8 cellular contexts compared by ENCODE assay signal in genomic region chr10:73781879-73782748, GRCh38. TPM values are rescaled to one million over a fixed set of nuclear protein-coding genes. Genes with fewer than 3 reads are reported as not detected.
DNase-seq lines count a peak whose midpoint lies in the region; ATAC-seq and TF ChIP-seq lines count a peak whose summit lies in the region.

TSS of gene CHCHD1 (plus strand) at chr10:73782048. CDS start at chr10:73782076, 28 bp downstream.

- peak; percentile 72 to 77 for ATAC-seq in left cardiac atrium
- ATAC-seq in upper lobe of right lung = peak; percentile 88

- peak within 1 kb of the TSS; percentile 91 for H3K4me3 ChIP-seq in upper lobe of right lung

- intact Hi-C loops in T-helper 1 cell treated with Interleukin-12 subunit alpha and Interleukin-12 subunit beta and Interleukin-4 antibody, amounts not matched to agents 30 ng/mL and 1 ng/mL, for 36 hours (cut with micrococcal nuclease) = loop anchor here (1.0 to 2.0 kb wide), 4 partner anchors 10 to 1329 kb away; partner anchors contain the start of genes ADK, AP3M1, NDST2 and SAMD8
- intact Hi-C loops in left cardiac atrium (cut with DNase I) = no loop called here
- intact Hi-C loops in upper lobe of right lung (cut with DNase I) = no loop called here

- H3K27ac Mint-ChIP-seq in HFFc6 (peak within 1 kb of the TSS; percentile 94), progenitor cell of endocrine pancreas (peak within 1 kb of the TSS; percentile 97)

- DNase-seq in GF-D8 (lab: John Stamatoyannopoulos, UW) (peak; percentile 70), HFFc6 (peak; percentile 83), NCI-H1105 treated with DMSO at 0.1 percent for 48 hours (lab: John Stamatoyannopoulos, UW) (peak; percentile 69), amniotic epithelial cell (ENCODE audit: low read depth) (peak; percentile 79), left cardiac atrium (peak; percentile 95), progenitor cell of endocrine pancreas (ENCODE audit: low spot score, unreplicated experiment) (peak; percentile 83), upper lobe of right lung (peak; percentile 96)

- no peaks in the 10 kb centered on the region for H3K9me3 ChIP-seq in upper lobe of right lung

- peak within 1 kb of the TSS; percentile 96 for H3K4me3 Mint-ChIP-seq in HFFc6
- peak within 1 kb of the TSS; percentile 98 for H3K4me3 Mint-ChIP-seq in progenitor cell of endocrine pancreas (ENCODE audit: low read depth)

- H3K36me3 Mint-ChIP-seq in HFFc6 (ENCODE audit: low read depth) (peaks cover 19% of the 10 kb centered on the region), progenitor cell of endocrine pancreas (ENCODE audit: insufficient read depth) (peaks cover 2% of the 10 kb centered on the region)

- H3K36me3 ChIP-seq in upper lobe of right lung = peaks cover 21% of the 10 kb centered on the region

- TF ChIP-seq CTCF in HFFc6 (IDR thresholded peaks at IDR 0.05) = no peak
- no peak for TF ChIP-seq CTCF in progenitor cell of endocrine pancreas (IDR thresholded peaks at IDR 0.05; ENCODE audit: unreplicated experiment)
- no peak for TF ChIP-seq CTCF in upper lobe of right lung (IDR thresholded peaks at IDR 0.05)

- H3K27me3 Mint-ChIP-seq in HFFc6 (ENCODE audit: insufficient read depth) (peaks cover 4% of the 10 kb centered on the region; the same call in 1 of the 2 replicates), progenitor cell of endocrine pancreas (no peaks in the 10 kb centered on the region)

- H3K27me3 ChIP-seq in upper lobe of right lung = no peaks in the 10 kb centered on the region

- H3K4me1 ChIP-seq in upper lobe of right lung = peaks cover 38% of the 10 kb centered on the region

- peak within 1 kb of the TSS; percentile 91 for H3K27ac ChIP-seq in upper lobe of right lung

- H3K4me1 Mint-ChIP-seq in HFFc6 (ENCODE audit: low read depth) (peaks cover 46% of the 10 kb centered on the region), progenitor cell of endocrine pancreas (ENCODE audit: low read depth) (peaks cover 36% of the 10 kb centered on the region)

- H3K9me3 Mint-ChIP-seq in HFFc6 = no peaks in the 10 kb centered on the region
- H3K9me3 Mint-ChIP-seq in progenitor cell of endocrine pancreas (ENCODE audit: low read depth) = no peaks in the 10 kb centered on the region

RNA-seq across cellular contexts. Expression of gene CHCHD1, which starts in this region (rescaled TPM):
- 10 to 100 TPM; 27.1 to 34.7 (median 30.6) TPM for total RNA-seq in HFFc6 (2021; fragmentation: NEBNext Ultra II Directional; extraction: Animal tissue kit (Norgen Biotek cat#: 25700))
- total RNA-seq in T-helper 1 cell treated with Interleukin-12 subunit alpha and Interleukin-12 subunit beta and Interleukin-4 antibody, amounts not matched to agents 30 ng/mL and 1 ng/mL, for 36 hours = 30.4 and 30.7 TPM in 2 replicates
- total RNA-seq in left cardiac atrium = 10 to 100 TPM; 21.7 to 24.7 TPM
- total RNA-seq in progenitor cell of endocrine pancreas = 36.0 and 38.8 TPM in 2 replicates
- total RNA-seq in upper lobe of right lung = 19.4 TPM

Comparison
In these comparisons a context has a peak if more than half of its experiments do, and no peak if none do; other contexts are left out.
1. Peak in every context shown above with its lines: DNase-seq, ATAC-seq, H3K4me3 ChIP-seq and H3K27ac ChIP-seq.